ENCODE assay signal across 12 cellular contexts in genomic region chr3:185153861-185154629, GRCh38. TPM values are rescaled to one million over a fixed set of nuclear protein-coding genes. Genes with fewer than 3 reads are reported as not detected.
DNase-seq lines count a peak whose midpoint lies in the region; FAIRE-seq and TF ChIP-seq lines count a peak whose summit lies in the region.
"Had no signal": no experiment of that assay in that cellular context is flagged by ENCODE, and none has a peak within 500 bp of the region (broad histone marks: within the 10 kb centered on the region; RNA-seq: fewer than 3 reads in every experiment).

No MANE protein-coding gene starts in this region.

- H2BK15ac ChIP-seq in neuronal stem cell (ENCODE audit: low read length): peak overlapping the region; percentile 100

- H4K8ac ChIP-seq in neuronal stem cell (ENCODE audit: low read depth, low read length): peak overlapping the region; percentile 98

- no peak overlapping the region for H2BK120ac ChIP-seq in neuronal stem cell (ENCODE audit: low read depth, low read length)

- H4K20me1 ChIP-seq in mammary epithelial cell (ENCODE audit: insufficient read depth, low read length): peaks cover 2% of the 10 kb centered on the region

- H3K27me3 ChIP-seq in breast epithelium (peaks cover 3 to 7% of the 10 kb centered on the region in 2 donors), mammary epithelial cell (ENCODE audit: insufficient read depth, low read length) (peaks cover 46% of the 10 kb centered on the region), duodenal mucosa (ENCODE audit: control insufficient read depth in 1 of 2, insufficient read depth in 2 of 2, low read length in 2 of 2) (peaks cover 8 to 15% of the 10 kb centered on the region in 2 donors), neuronal stem cell (ENCODE audit: control insufficient read depth in 3 of 3, insufficient read depth in 3 of 3, low read depth in 1 of 3, low read length in 3 of 3) (peaks cover 0 to 60% (median 0%) of the 10 kb centered on the region in 3 experiments)

- H2AFZ ChIP-seq in mammary epithelial cell (ENCODE audit: low read depth, low read length) (no peak overlapping the region), neuronal stem cell (ENCODE audit: low read length) (peak overlapping the region; percentile 44)

- peak overlapping the region in 2 of 3 donors; percentile 63 to 72 for H3K4me3 ChIP-seq in breast epithelium
- no peak overlapping the region for H3K4me3 ChIP-seq in mammary epithelial cell (replicated peaks in 1 of 3; ENCODE audit: insufficient read depth in 1 of 3, low read depth in 2 of 3, low read length in 3 of 3)
- H3K4me3 ChIP-seq in duodenal mucosa (ENCODE audit: low read depth in 1 of 2, low read length in 2 of 2): peak overlapping the region; percentile 79 to 84
- peak overlapping the region in 1 of 2 donors; percentile 37 for H3K4me3 ChIP-seq in neuronal stem cell (ENCODE audit: low read length in 2 of 2)

- H2BK12ac ChIP-seq in neuronal stem cell (ENCODE audit: low read length): no peak overlapping the region

- intact Hi-C loops in breast epithelium (cut with DNase I; ENCODE audit: low total_unique reads): no loop called here
- intact Hi-C loops in mammary epithelial cell (cut with micrococcal nuclease): no loop called here

- H3K79me1 ChIP-seq in neuronal stem cell (ENCODE audit: low read depth, low read length): peaks cover 3% of the 10 kb centered on the region

- DNase-seq in breast epithelium (ENCODE audit: low spot score in 2 of 2): peak in 1 of 2 donors; percentile 24
- DNase-seq in mammary epithelial cell: no peak
- DNase-seq in neuronal stem cell (ENCODE audit: low spot score): no peak
- no peak for DNase-seq in urothelium cell line (ENCODE audit: low spot score)
- DNase-seq in activated T-cell treated with anti-CD3 and anti-CD28 coated beads, Interleukin-2, amount 50 U/mL, for 1 hour: no peak
- no peak for DNase-seq in effector CD8-positive, alpha-beta T cell (lab: John Stamatoyannopoulos, UW)
- DNase-seq in SHP77 (lab: John Stamatoyannopoulos, UW): no peak
- DNase-seq: AML-193, foreskin melanocyte, NCI-H1105 treated with DMSO at 0.1 percent for 48 hours, OCI-M1 had no signal

- no peak for TF ChIP-seq POLR2A in breast epithelium (IDR thresholded peaks at IDR 0.05)

- H3K9me3 ChIP-seq in breast epithelium: no peaks in the 10 kb centered on the region
- no peaks in the 10 kb centered on the region for H3K9me3 ChIP-seq in mammary epithelial cell (replicated peaks; ENCODE audit: insufficient read depth, low read length)
- H3K9me3 ChIP-seq in duodenal mucosa (ENCODE audit: control insufficient read depth in 1 of 2, low read length in 2 of 2): no peaks in the 10 kb centered on the region
- no peaks in the 10 kb centered on the region for H3K9me3 ChIP-seq in neuronal stem cell (replicated peaks in 1 of 2; ENCODE audit: control insufficient read depth in 2 of 2, insufficient read depth in 1 of 2, low read depth in 1 of 2, low read length in 2 of 2)

- dilution Hi-C loops in mammary epithelial cell (cut with HindIII; ENCODE audit: low sequenced_read_pairs): loop anchor here (5.0 kb wide), 1 partner anchor 77 kb away; no protein-coding TSS in a partner anchor

- WGBS in mammary epithelial cell (ENCODE audit: low coverage, missing lambda C conversion rate): 71% methylated on average over 15 of the region's 16 CpGs
- WGBS in neuronal stem cell (ENCODE audit: extremely low coverage in 2 of 2, insufficient read length in 2 of 2, insufficient replicate concordance in 1 of 2), 2 donors: 100% methylated on average over 3 of the region's 16 CpGs; no CpG with 5 or more reads in 1 of the 2 donors

- no peak for TF ChIP-seq CTCF in breast epithelium (IDR thresholded peaks at IDR 0.05)
- no peak for TF ChIP-seq CTCF in mammary epithelial cell (conservative IDR thresholded peaks at IDR 0.05 in 1 of 2, IDR thresholded peaks at IDR 0.05 in 1 of 2; ENCODE audit: extremely low read depth in 1 of 2, insufficient read depth in 1 of 2, low read depth in 1 of 2, low read length in 2 of 2)

- no TSS peak for BruUV-seq in mammary epithelial cell (replicated peaks; lab: Mats Ljungman, UMichigan)

- peak overlapping the region; percentile 73 for H3K18ac ChIP-seq in neuronal stem cell (ENCODE audit: low read length)

- in situ Hi-C loops in mammary epithelial cell (cut with MboI; ENCODE audit: low sequenced_read_pairs in 2 of 2): no loop called here

- no peak overlapping the region for H3K23ac ChIP-seq in neuronal stem cell (ENCODE audit: low read depth, low read length, poor library complexity)

- H4K91ac ChIP-seq in neuronal stem cell (ENCODE audit: low read depth, low read length, poor library complexity): peak overlapping the region; percentile 16

- H3K4ac ChIP-seq in neuronal stem cell (ENCODE audit: low read length): no peak overlapping the region

- peaks cover 0 to 6% of the 10 kb centered on the region in 2 donors for H3K4me1 ChIP-seq in breast epithelium
- peaks cover 11% of the 10 kb centered on the region for H3K4me1 ChIP-seq in mammary epithelial cell (ENCODE audit: insufficient read depth, low read length)
- peaks cover 3 to 4% of the 10 kb centered on the region in 2 donors for H3K4me1 ChIP-seq in duodenal mucosa (ENCODE audit: control insufficient read depth in 1 of 2, insufficient read depth in 2 of 2, low read length in 2 of 2)
- H3K4me1 ChIP-seq in neuronal stem cell (ENCODE audit: control insufficient read depth in 2 of 2, insufficient read depth in 1 of 2, low read depth in 1 of 2, low read length in 2 of 2): peaks cover 0 to 14% of the 10 kb centered on the region in 2 donors

- H2AK5ac ChIP-seq in neuronal stem cell (ENCODE audit: low read depth, low read length): peak overlapping the region; percentile 53

- H3K36me3 ChIP-seq in breast epithelium (no peaks in the 10 kb centered on the region), mammary epithelial cell (ENCODE audit: insufficient read depth, low read length) (no peaks in the 10 kb centered on the region), duodenal mucosa (ENCODE audit: control insufficient read depth in 1 of 2, insufficient read depth in 2 of 2, low read length in 2 of 2) (no peaks in the 10 kb centered on the region), neuronal stem cell (replicated peaks in 1 of 2; ENCODE audit: control insufficient read depth in 2 of 2, insufficient read depth in 2 of 2, low read length in 2 of 2) (no peaks in the 10 kb centered on the region)

- H2BK5ac ChIP-seq in neuronal stem cell (ENCODE audit: low read length): no peak overlapping the region

- H3K9ac ChIP-seq in mammary epithelial cell (ENCODE audit: insufficient read depth, low read length): no peak overlapping the region
- no peak overlapping the region for H3K9ac ChIP-seq in duodenal mucosa (ENCODE audit: low read depth in 1 of 2, low read length in 2 of 2)
- H3K9ac ChIP-seq in neuronal stem cell (ENCODE audit: low read depth, low read length, poor library complexity): peak overlapping the region; percentile 60

- FAIRE-seq in urothelium cell line (lab: Jason Lieb, UNC): peak; percentile 99

- no peak overlapping the region for H3K14ac ChIP-seq in neuronal stem cell (ENCODE audit: low read length)

- CTCF ChIA-PET in mammary epithelial cell (lab: Charles Lee; ENCODE audit: low non-redundant PET): no interaction called here

- H3K4me2 ChIP-seq in mammary epithelial cell (ENCODE audit: insufficient read depth, low read depth, low read length): no peak overlapping the region
- no peak overlapping the region for H3K4me2 ChIP-seq in neuronal stem cell (ENCODE audit: insufficient read depth, low read length, poor library complexity, severe bottlenecking)

- no peaks in the 10 kb centered on the region for H3K79me2 ChIP-seq in mammary epithelial cell (ENCODE audit: insufficient read depth, low read length)

- H3K27ac ChIP-seq in breast epithelium (peak overlapping the region; percentile 40 to 54), mammary epithelial cell (ENCODE audit: insufficient read depth, low read depth, low read length) (no peak overlapping the region), duodenal mucosa (ENCODE audit: low read depth, low read length) (no peak overlapping the region), neuronal stem cell (replicated peaks; ENCODE audit: low read length) (peak overlapping the region; percentile 38)

RNA-seq across cellular contexts. Expression of gene C3orf70, which starts 1.2 kb away (rescaled TPM):
- 1 to 10 TPM; 1.3 to 4.8 (median 3.8) TPM for total RNA-seq in breast epithelium
- under 1 TPM; under 0.01 to 0.05 TPM for total RNA-seq in mammary epithelial cell
- polyA plus RNA-seq in mammary epithelial cell: 0.01 TPM
- polyA minus RNA-seq in mammary epithelial cell: not detected
- polyA plus RNA-seq in neuronal stem cell (2013, experiment 1 of 2): 6.6 TPM
- 6.9 TPM for polyA plus RNA-seq in neuronal stem cell (2013, experiment 2 of 2)

Comparison
In these comparisons a context has a peak if more than half of its experiments do, and no peak if none do; other contexts are left out.
1. H3K27ac ChIP-seq: peak in breast epithelium (2 of 2) and neuronal stem cell (single experiment); none in mammary epithelial cell (single experiment) and duodenal mucosa (single experiment).
2. H3K4me3 ChIP-seq: peak in breast epithelium (2 of 3) and duodenal mucosa (2 of 2); none in mammary epithelial cell (0 of 3).